8 cellular contexts compared by ENCODE assay signal in the genomic region with DNA sequence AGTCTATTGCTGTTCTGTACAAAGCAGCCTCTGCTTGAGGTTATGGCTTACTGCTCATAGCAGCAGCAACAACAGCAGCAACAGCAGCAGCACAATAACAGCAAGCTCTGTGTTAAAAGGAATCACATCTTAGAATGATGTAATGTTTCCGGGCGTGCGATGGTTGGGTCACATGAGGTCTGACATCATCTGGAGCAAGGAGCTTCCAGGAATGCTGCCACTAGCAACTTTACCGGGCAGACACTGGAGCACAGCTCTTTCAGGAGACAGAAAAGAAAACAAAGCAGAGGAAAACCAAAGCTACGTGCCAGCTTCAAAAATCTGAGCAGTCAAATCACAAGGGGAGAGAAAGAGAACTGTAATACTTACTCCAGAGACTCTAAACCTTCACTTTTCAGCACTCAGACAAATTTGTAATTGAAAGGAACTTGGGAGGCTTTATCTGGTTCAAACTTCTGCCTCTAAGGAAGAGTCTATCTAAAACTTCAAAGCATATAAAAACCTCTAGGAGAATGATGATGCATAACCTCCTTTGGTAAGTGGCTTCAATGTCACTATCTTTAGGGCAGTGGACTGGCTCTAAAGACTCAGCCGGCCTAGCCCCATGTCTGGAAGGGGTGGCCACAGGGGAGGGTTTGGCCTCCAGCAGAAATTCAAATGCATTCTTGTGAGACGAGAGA. TPM values are rescaled to one million over a fixed set of nuclear protein-coding genes. Genes with fewer than 3 reads are reported as not detected.
DNase-seq lines count a peak whose midpoint lies in the region; ATAC-seq lines count a peak whose summit lies in the region.

No MANE protein-coding gene starts in this region.

- peaks cover 7% of the 10 kb centered on the region for H3K27me3 Mint-ChIP-seq in activated T-helper 1 cell treated with anti-CD3 and anti-CD28 coated beads, Interleukin-12 subunit alpha, Interleukin-12 subunit beta, Interleukin-2, Interleukin-4 antibody, amounts not matched to agents 30 ng/mL and 10 ng/mL and 1 ng/mL, durations not matched to agents 14 hours and 24 hours and 36 hours (ENCODE audit: insufficient read depth)
- peaks cover 18% of the 10 kb centered on the region for H3K27me3 Mint-ChIP-seq in activated T-cell treated with anti-CD3 and anti-CD28 coated beads, Interleukin-2, amount 50 U/mL, for 72 hours (ENCODE audit: low read depth)

- ATAC-seq in activated T-cell treated with anti-CD3 and anti-CD28 coated beads, Interleukin-2, amount 50 U/mL, for 72 hours (replicated peaks in 1 of 2) = no peak
- ATAC-seq in GM21619 (IDR thresholded peaks at IDR 0.05; ENCODE audit: unreplicated experiment) = no peak
- no peak for ATAC-seq in HG03432 (IDR thresholded peaks at IDR 0.05; ENCODE audit: unreplicated experiment)

- H3K4me3 Mint-ChIP-seq in activated T-helper 1 cell treated with anti-CD3 and anti-CD28 coated beads, Interleukin-12 subunit alpha, Interleukin-12 subunit beta, Interleukin-2, Interleukin-4 antibody, amounts not matched to agents 30 ng/mL and 10 ng/mL and 1 ng/mL, durations not matched to agents 14 hours and 24 hours and 36 hours = peak overlapping the region; percentile 31
- no peak overlapping the region for H3K4me3 Mint-ChIP-seq in activated T-cell treated with anti-CD3 and anti-CD28 coated beads, Interleukin-2, amount 50 U/mL, for 72 hours

- no peaks in the 10 kb centered on the region for H3K36me3 Mint-ChIP-seq in activated T-helper 1 cell treated with anti-CD3 and anti-CD28 coated beads, Interleukin-12 subunit alpha, Interleukin-12 subunit beta, Interleukin-2, Interleukin-4 antibody, amounts not matched to agents 30 ng/mL and 10 ng/mL and 1 ng/mL, durations not matched to agents 14 hours and 24 hours and 36 hours (ENCODE audit: low read depth)
- peaks cover 0 to 3% of the 10 kb centered on the region in 2 donors for H3K36me3 Mint-ChIP-seq in activated T-cell treated with anti-CD3 and anti-CD28 coated beads, Interleukin-2, amount 50 U/mL, for 72 hours (ENCODE audit: insufficient read depth in 2 of 2)

- H3K4me1 Mint-ChIP-seq in activated T-helper 1 cell treated with anti-CD3 and anti-CD28 coated beads, Interleukin-12 subunit alpha, Interleukin-12 subunit beta, Interleukin-2, Interleukin-4 antibody, amounts not matched to agents 30 ng/mL and 10 ng/mL and 1 ng/mL, durations not matched to agents 14 hours and 24 hours and 36 hours (ENCODE audit: low read depth) = peaks cover 5% of the 10 kb centered on the region
- H3K4me1 Mint-ChIP-seq in activated T-cell treated with anti-CD3 and anti-CD28 coated beads, Interleukin-2, amount 50 U/mL, for 72 hours (ENCODE audit: low read depth) = no peaks in the 10 kb centered on the region

- H3K9me3 Mint-ChIP-seq in activated T-helper 1 cell treated with anti-CD3 and anti-CD28 coated beads, Interleukin-12 subunit alpha, Interleukin-12 subunit beta, Interleukin-2, Interleukin-4 antibody, amounts not matched to agents 30 ng/mL and 10 ng/mL and 1 ng/mL, durations not matched to agents 14 hours and 24 hours and 36 hours = no peaks in the 10 kb centered on the region
- H3K9me3 Mint-ChIP-seq in activated T-cell treated with anti-CD3 and anti-CD28 coated beads, Interleukin-2, amount 50 U/mL, for 72 hours = peaks cover 0 to 3% of the 10 kb centered on the region in 2 donors

- intact Hi-C loops in activated T-helper 1 cell treated with anti-CD3 and anti-CD28 coated beads, Interleukin-12 subunit alpha, Interleukin-12 subunit beta, Interleukin-2, Interleukin-4 antibody, amounts not matched to agents 30 ng/mL and 10 ng/mL and 1 ng/mL, durations not matched to agents 14 hours and 24 hours and 36 hours (cut with micrococcal nuclease) = no loop called here
- intact Hi-C loops in cardiac septum (cut with DNase I) = loop anchor here (5.0 kb wide), 1 partner anchor 227 kb away; the partner anchor contains the start of gene MARK1

- peak; percentile 67 for DNase-seq in HS-5 (ENCODE audit: low read depth)
- no peak for DNase-seq in activated T-helper 1 cell treated with anti-CD3 and anti-CD28 coated beads, Interleukin-12 subunit alpha, Interleukin-12 subunit beta, Interleukin-2, Interleukin-4 antibody, amounts not matched to agents 30 ng/mL and 10 ng/mL and 1 ng/mL, durations not matched to agents 14 hours and 24 hours and 36 hours (ENCODE audit: low spot score)
- peak; percentile 85 for DNase-seq in cardiac septum (ENCODE audit: low spot score)
- peak; percentile 47 for DNase-seq in putamen (ENCODE audit: low spot score)
- no peak for DNase-seq in NCI-H345 treated with DMSO at 0.1 percent for 48 hours (lab: John Stamatoyannopoulos, UW; ENCODE audit: unreplicated experiment)
- no peak for DNase-seq in activated T-cell treated with anti-CD3 and anti-CD28 coated beads, Interleukin-2, amount 50 U/mL, for 72 hours

- peak overlapping the region; percentile 21 for H3K27ac Mint-ChIP-seq in activated T-helper 1 cell treated with anti-CD3 and anti-CD28 coated beads, Interleukin-12 subunit alpha, Interleukin-12 subunit beta, Interleukin-2, Interleukin-4 antibody, amounts not matched to agents 30 ng/mL and 10 ng/mL and 1 ng/mL, durations not matched to agents 14 hours and 24 hours and 36 hours
- no peak overlapping the region for H3K27ac Mint-ChIP-seq in activated T-cell treated with anti-CD3 and anti-CD28 coated beads, Interleukin-2, amount 50 U/mL, for 72 hours

RNA-seq across cellular contexts. Expression of gene RAB3GAP2, which starts 28.3 kb away (rescaled TPM):
- 51.4 and 56.8 TPM in 2 replicates for total RNA-seq in activated T-helper 1 cell treated with anti-CD3 and anti-CD28 coated beads, Interleukin-12 subunit alpha, Interleukin-12 subunit beta, Interleukin-2, Interleukin-4 antibody, amounts not matched to agents 30 ng/mL and 10 ng/mL and 1 ng/mL, durations not matched to agents 14 hours and 24 hours and 36 hours
- 26.6 TPM for total RNA-seq in cardiac septum
- total RNA-seq in activated T-cell treated with anti-CD3 and anti-CD28 coated beads, Interleukin-2, amount 50 U/mL, for 72 hours = 10 to 100 TPM; 62.9 to 66.0 TPM

Comparison
In these comparisons a context has a peak if more than half of its experiments do, and no peak if none do; other contexts are left out.
1. DNase-seq: peak in HS-5 (single experiment), cardiac septum (single experiment) and putamen (single experiment); none in activated T-helper 1 cell treated with anti-CD3 and anti-CD28 coated beads, Interleukin-12 subunit alpha, Interleukin-12 subunit beta, Interleukin-2, Interleukin-4 antibody, amounts not matched to agents 30 ng/mL and 10 ng/mL and 1 ng/mL, durations not matched to agents 14 hours and 24 hours and 36 hours (single experiment), NCI-H345 treated with DMSO at 0.1 percent for 48 hours (single experiment) and activated T-cell treated with anti-CD3 and anti-CD28 coated beads, Interleukin-2, amount 50 U/mL, for 72 hours (0 of 2).